Comparison of ENCODE assay signal across 21 cellular contexts in the genomic region with DNA sequence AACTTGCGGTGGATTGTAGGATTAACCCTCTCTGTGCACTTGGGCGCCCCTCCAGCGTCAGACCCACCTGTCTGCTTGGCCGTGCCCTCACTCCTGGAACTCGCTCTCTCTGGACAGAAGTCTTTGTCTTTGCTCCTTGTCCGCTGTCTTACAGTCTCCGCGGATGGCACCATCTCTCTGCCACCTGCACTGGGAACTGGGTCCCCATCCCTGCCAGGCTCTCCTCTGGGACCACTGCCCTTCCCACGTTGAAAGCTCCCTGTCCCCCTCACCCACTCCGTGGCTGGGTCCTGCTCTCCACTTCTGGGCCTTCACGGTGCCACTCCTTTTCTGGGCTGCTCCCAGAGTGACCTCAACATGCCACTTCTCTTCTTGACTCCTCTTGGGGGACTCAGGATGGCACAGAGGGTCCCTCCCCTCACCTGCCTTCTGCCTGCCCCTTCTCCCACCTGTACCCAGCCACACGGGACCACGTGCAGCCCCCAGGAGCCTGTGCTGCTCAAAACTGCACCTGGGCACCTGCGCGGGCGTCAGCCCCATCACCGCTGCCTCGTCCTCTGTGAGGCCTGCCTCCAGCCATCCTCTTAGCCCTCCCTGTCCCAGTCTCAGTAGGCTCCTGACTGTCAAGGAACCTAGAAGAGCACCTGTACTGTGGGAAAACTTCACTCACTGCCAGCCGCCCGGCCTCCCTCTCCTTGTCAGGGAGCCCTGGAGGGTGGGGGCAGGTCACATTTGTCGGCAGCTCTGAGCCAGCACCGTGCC. TPM values are rescaled to one million over a fixed set of nuclear protein-coding genes. Genes with fewer than 3 reads are reported as not detected.
DNase-seq lines count a peak whose midpoint lies in the region; ATAC-seq and TF ChIP-seq lines count a peak whose summit lies in the region.
"Had no signal": no experiment of that assay in that cellular context is flagged by ENCODE, and none has a peak within 500 bp of the region (broad histone marks: within the 10 kb centered on the region; RNA-seq: fewer than 3 reads in every experiment).

No MANE protein-coding gene starts in this region.

- no peaks in the 10 kb centered on the region for H4K20me1 ChIP-seq in H9 (ENCODE audit: control insufficient read depth, insufficient read depth, insufficient read length)

- no peak for ATAC-seq in stimulated activated effector memory CD8-positive, alpha-beta T cell treated with anti-CD3 and anti-CD28 coated beads, Interleukin-12 subunit alpha, Interleukin-12 subunit beta, amount 100 ng/mL, for 72 hours
- ATAC-seq in HG02623 (IDR thresholded peaks at IDR 0.05; ENCODE audit: unreplicated experiment), result no peak
- ATAC-seq: naive thymus-derived CD4-positive, alpha-beta T cell had no signal

- H3K4me3 ChIP-seq in effector memory CD4-positive, alpha-beta T cell (ENCODE audit: insufficient read depth, low read depth, low read length, poor library complexity, severe bottlenecking), result no peak overlapping the region
- H3K4me3 ChIP-seq: SK-N-MC had no signal

- H3K79me2 ChIP-seq in H9 (ENCODE audit: insufficient read depth, low read length), result no peaks in the 10 kb centered on the region

- H3K4me1 ChIP-seq in H9 (ENCODE audit: insufficient read depth, low read length), result no peaks in the 10 kb centered on the region; the same call in 1 of the 2 replicates
- H3K4me1 ChIP-seq in effector memory CD4-positive, alpha-beta T cell (ENCODE audit: control insufficient read depth, insufficient read depth, low read length, poor library complexity, severe bottlenecking), result no peaks in the 10 kb centered on the region

- H2BK5ac ChIP-seq in H9 (ENCODE audit: insufficient read length, low read length), result no peak overlapping the region

- in situ Hi-C loops in GM13976 (cut with MboI; ENCODE audit: low sequenced_read_pairs, unreplicated experiment), result no loop called here

- no peak overlapping the region for H4K91ac ChIP-seq in H9 (ENCODE audit: insufficient read length, low read depth, low read length)

- no peak overlapping the region for H3K27ac ChIP-seq in H9 (ENCODE audit: insufficient read length, low read depth, low read length)
- peak overlapping the region; percentile 46 for H3K27ac ChIP-seq in angular gyrus (ENCODE audit: low read depth, low read length)
- H3K27ac ChIP-seq in layer of hippocampus (ENCODE audit: low read depth, low read length), result peak overlapping the region; percentile 74
- H3K27ac ChIP-seq in effector memory CD4-positive, alpha-beta T cell (ENCODE audit: insufficient read depth, low read length, poor library complexity, severe bottlenecking), result no peak overlapping the region
- H3K27ac ChIP-seq: HL-60, SK-N-MC had no signal

- no peak overlapping the region for H2BK20ac ChIP-seq in H9 (ENCODE audit: low read depth, low read length, poor library complexity, severe bottlenecking)

- peaks cover 9 to 19% of the 10 kb centered on the region in 2 experiments for H3K4me1 Mint-ChIP-seq in H9
- peaks cover 22% of the 10 kb centered on the region for H3K4me1 Mint-ChIP-seq in stimulated activated effector memory CD8-positive, alpha-beta T cell treated with anti-CD3 and anti-CD28 coated beads, Interleukin-12 subunit alpha, Interleukin-12 subunit beta, amount 100 ng/mL, for 72 hours

- no peaks in the 10 kb centered on the region for H3K23me2 ChIP-seq in H9 (ENCODE audit: insufficient read length, low read depth, low read length, poor library complexity, severe bottlenecking)

- H4K5ac ChIP-seq in H9 (ENCODE audit: insufficient read length, low read depth, low read length), result no peak overlapping the region

- no peak overlapping the region for H3T11ph ChIP-seq in H9 (ENCODE audit: low read length)

- H3K4me3 Mint-ChIP-seq in H9, result peak overlapping the region in 1 of 2 experiments; percentile 42; a peak in 1 of 5 replicates
- no peak overlapping the region for H3K4me3 Mint-ChIP-seq in stimulated activated effector memory CD8-positive, alpha-beta T cell treated with anti-CD3 and anti-CD28 coated beads, Interleukin-12 subunit alpha, Interleukin-12 subunit beta, amount 100 ng/mL, for 72 hours
- H3K4me3 Mint-ChIP-seq: CD4-positive, alpha-beta memory T cell had no signal

- H3K79me1 ChIP-seq in H9 (ENCODE audit: insufficient read depth, low read depth, low read length, poor library complexity, severe bottlenecking), result peaks cover 6% of the 10 kb centered on the region

- H3K23ac ChIP-seq in H9 (ENCODE audit: insufficient read length, low read depth, low read length), result no peak overlapping the region

- H3K27me3 ChIP-seq in H9 (ENCODE audit: insufficient read depth, low read length) (no peaks in the 10 kb centered on the region), layer of hippocampus (ENCODE audit: control insufficient read depth, insufficient read depth, low read length) (no peaks in the 10 kb centered on the region)
- no peaks in the 10 kb centered on the region for H3K27me3 ChIP-seq in effector memory CD4-positive, alpha-beta T cell (replicated peaks; ENCODE audit: control insufficient read depth, insufficient read depth, low read length, poor library complexity, severe bottlenecking)

- H3K9ac ChIP-seq in H9 (ENCODE audit: extremely low read depth, insufficient read length, low read length), result no peak overlapping the region

- no peaks in the 10 kb centered on the region for H3K9me3 Mint-ChIP-seq in H9
- H3K9me3 Mint-ChIP-seq in stimulated activated effector memory CD8-positive, alpha-beta T cell treated with anti-CD3 and anti-CD28 coated beads, Interleukin-12 subunit alpha, Interleukin-12 subunit beta, amount 100 ng/mL, for 72 hours, result no peaks in the 10 kb centered on the region
- H3K9me3 Mint-ChIP-seq: CD4-positive, alpha-beta memory T cell; naive thymus-derived CD4-positive, alpha-beta T cell had no signal

- no CpG with 5 or more reads among the region's 22 CpGs for WGBS in H9 (ENCODE audit: extremely low coverage, insufficient read length, low lambda C conversion rate)

- H2BK15ac ChIP-seq in H9 (ENCODE audit: low read depth, low read length), result no peak overlapping the region

- H3K36me3 Mint-ChIP-seq in H9 (ENCODE audit: insufficient read depth in 1 of 3, low read depth in 3 of 3), result peaks cover 60 to 93% (median 82%) of the 10 kb centered on the region in 3 experiments
- H3K36me3 Mint-ChIP-seq in stimulated activated effector memory CD8-positive, alpha-beta T cell treated with anti-CD3 and anti-CD28 coated beads, Interleukin-12 subunit alpha, Interleukin-12 subunit beta, amount 100 ng/mL, for 72 hours, result peaks cover 95% of the 10 kb centered on the region

- no peak overlapping the region for H3K14ac ChIP-seq in H9 (ENCODE audit: insufficient read depth, low read length)

- H3K27ac Mint-ChIP-seq in H9, result peak overlapping the region in 2 of 3 experiments; percentile 82 to 94; a peak in 6 of 7 replicates
- H3K27ac Mint-ChIP-seq in stimulated activated effector memory CD8-positive, alpha-beta T cell treated with anti-CD3 and anti-CD28 coated beads, Interleukin-12 subunit alpha, Interleukin-12 subunit beta, amount 100 ng/mL, for 72 hours, result peak overlapping the region; percentile 71

- peak; percentile 19 for DNase-seq in H9
- no peak for DNase-seq in stimulated activated effector memory CD8-positive, alpha-beta T cell treated with anti-CD3 and anti-CD28 coated beads, Interleukin-12 subunit alpha, Interleukin-12 subunit beta, amount 100 ng/mL, for 72 hours (ENCODE audit: low spot score in 2 of 2)
- DNase-seq in effector memory CD4-positive, alpha-beta T cell, result no peak
- no peak for DNase-seq in GM13976 (ENCODE audit: low spot score)
- DNase-seq: activated CD4-positive, CD25-positive, alpha-beta regulatory T cell treated with anti-CD3 and anti-CD28 coated beads, Interleukin-2, amount 50 U/mL, for 72 hours; activated gamma-delta T cell; amygdala; CD4-positive, alpha-beta memory T cell; DMS53; mammary epithelial cell; naive thymus-derived CD4-positive, alpha-beta T cell; NCI-H1694 treated with DMSO at 0.1 percent for 48 hours; stimulated activated CD4-positive, alpha-beta T cell treated with anti-CD3 and anti-CD28 coated beads, Interleukin-2, amount 100 ng/mL, for 48 hours had no signal

- peaks cover 84% of the 10 kb centered on the region for H3K36me3 ChIP-seq in effector memory CD4-positive, alpha-beta T cell (ENCODE audit: control insufficient read depth, insufficient read depth, low read length)

- no peak for TF ChIP-seq CTCF in H9 (conservative IDR thresholded peaks at IDR 0.05)
- TF ChIP-seq CTCF in GM13976 (IDR thresholded peaks at IDR 0.05; ENCODE audit: borderline replicate concordance, control extremely low read depth, extremely low read depth, insufficient read depth, missing control alignments), result no peak

- no peak overlapping the region for H2BK120ac ChIP-seq in H9 (ENCODE audit: low read depth, low read length, poor library complexity, severe bottlenecking)

- no peak overlapping the region for H2AFZ ChIP-seq in H9 (ENCODE audit: low read length)

- no peaks in the 10 kb centered on the region for H3K27me3 Mint-ChIP-seq in H9 (ENCODE audit: low read depth)
- H3K27me3 Mint-ChIP-seq: CD4-positive, alpha-beta memory T cell; naive thymus-derived CD4-positive, alpha-beta T cell had no signal

- H3K9me3 ChIP-seq in H9 (ENCODE audit: control insufficient read depth, low read depth, low read length), result no peaks in the 10 kb centered on the region
- H3K9me3 ChIP-seq in effector memory CD4-positive, alpha-beta T cell (ENCODE audit: control insufficient read depth, low read length), result no peaks in the 10 kb centered on the region

- H4K8ac ChIP-seq in H9 (replicated peaks; ENCODE audit: insufficient read length, low read depth, low read length), result no peak overlapping the region

- no peak overlapping the region for H3K4me2 ChIP-seq in H9 (ENCODE audit: insufficient read depth, insufficient read length, low read length)

- no peak overlapping the region for H3K4ac ChIP-seq in H9 (ENCODE audit: low read depth, low read length)

- no peak overlapping the region for H3K56ac ChIP-seq in H9 (ENCODE audit: insufficient read length, low read depth, low read length)

- H2BK12ac ChIP-seq in H9 (ENCODE audit: insufficient read length, low read depth, low read length), result no peak overlapping the region

- no peak overlapping the region for H2AK5ac ChIP-seq in H9 (ENCODE audit: insufficient read length, low read length)

- H3K18ac ChIP-seq in H9 (ENCODE audit: insufficient read length, low read depth, low read length), result no peak overlapping the region

RNA-seq across cellular contexts. Expression of a gene that starts 11.1 kb away (rescaled TPM):
- total RNA-seq in H9 (2021), result 212 and 214 TPM in 2 replicates

RNA-seq across cellular contexts. Expression of a gene that starts 27.0 kb away (rescaled TPM):
- 0.29 TPM in 1 of 2 replicates, not detected in the other for total RNA-seq in H9 (2021)
- total RNA-seq: CD4-positive, alpha-beta memory T cell; skeletal muscle tissue had no signal

RNA-seq across cellular contexts. Expression of a gene that starts 50.2 kb away (rescaled TPM):
- total RNA-seq in H9 (2021), result not detected in 2 replicates
- total RNA-seq: CD4-positive, alpha-beta memory T cell; mammary epithelial cell; naive thymus-derived CD4-positive, alpha-beta T cell; posterior vena cava; subcutaneous adipose tissue had no signal

Comparison
In these comparisons a context has a peak if more than half of its experiments do, and no peak if none do; other contexts are left out.
1. H3K27ac ChIP-seq: peak in angular gyrus (single experiment) and layer of hippocampus (single experiment); none in H9 (single experiment) and effector memory CD4-positive, alpha-beta T cell (single experiment).